ENCODE assay signal across 8 cellular contexts in the genomic region with DNA sequence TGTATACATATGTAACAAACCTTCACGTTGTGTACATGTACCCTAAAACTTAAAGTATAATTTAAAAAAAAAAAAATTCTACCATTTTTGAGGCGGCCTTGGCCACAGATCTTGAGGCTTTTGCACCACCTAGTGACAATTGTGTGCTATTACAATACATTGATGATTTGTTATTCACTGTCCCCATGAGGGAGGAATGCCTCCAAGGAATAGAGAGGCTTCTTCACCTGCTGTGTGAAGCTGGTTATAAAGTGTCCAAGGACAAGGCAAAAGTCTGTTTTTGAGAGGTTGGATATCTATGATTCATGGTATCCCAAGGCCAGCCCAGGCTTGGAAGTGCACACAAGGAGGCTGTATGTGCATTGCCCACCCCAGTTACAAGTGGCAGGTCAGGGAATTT. TPM values are rescaled to one million over a fixed set of nuclear protein-coding genes. Genes with fewer than 3 reads are reported as not detected.
A peak's percentile ranks its signal among the peaks of the same experiment; 100 is the strongest.
DNase-seq lines count a peak whose midpoint lies in the region; ATAC-seq and TF ChIP-seq lines count a peak whose summit lies in the region.

No MANE protein-coding gene starts in this region.

- no peak for ATAC-seq in GM21576 (IDR thresholded peaks at IDR 0.05; ENCODE audit: unreplicated experiment)

- no peaks in the 10 kb centered on the region for H3K4me1 ChIP-seq in Peyer's patch
- no peaks in the 10 kb centered on the region for H3K4me1 ChIP-seq in testis

- H3K27me3 ChIP-seq in AG04450 (ENCODE audit: control insufficient read depth, insufficient read depth, low read length) (no peaks in the 10 kb centered on the region), Peyer's patch (no peaks in the 10 kb centered on the region), testis (no peaks in the 10 kb centered on the region)

- WGBS in testis, 2 donors: 1 to 13% methylated on average over 2 of the region's 2 CpGs

- H3K9me3 ChIP-seq in AG04450 (ENCODE audit: control insufficient read depth, insufficient read depth, low read length) (no peaks in the 10 kb centered on the region), Peyer's patch (no peaks in the 10 kb centered on the region), testis (no peaks in the 10 kb centered on the region)

- POLR2A ChIA-PET in AG04450 (lab: Yijun Ruan, JAX): no interaction called here

- TF ChIP-seq POLR2A in Peyer's patch (IDR thresholded peaks at IDR 0.05) (no peak), testis (IDR thresholded peaks at IDR 0.05) (no peak)

- CTCF ChIA-PET in AG04450 (lab: Charles Lee): interaction anchor here (0.7 to 1.2 kb wide), 4 partner anchors 177 to 310 kb away, joined by 3 to 5 read pairs (median 4); no protein-coding TSS in a partner anchor

- no peaks in the 10 kb centered on the region for H3K36me3 ChIP-seq in Peyer's patch
- no peaks in the 10 kb centered on the region for H3K36me3 ChIP-seq in testis (ENCODE audit: low read depth, missing control alignments)

- intact Hi-C loops in testis (cut with DNase I; ENCODE audit: low total_unique reads): no loop called here

- peak; percentile 57 for TF ChIP-seq CTCF in AG04450 (IDR thresholded peaks at IDR 0.05; ENCODE audit: low read depth, low read length)
- TF ChIP-seq CTCF in Peyer's patch (IDR thresholded peaks at IDR 0.05): peak in 4 of 6 experiments; percentile 37 to 54 (median 48)
- peak; percentile 48 for TF ChIP-seq CTCF in fibroblast of mammary gland (conservative IDR thresholded peaks at IDR 0.05; ENCODE audit: control insufficient read depth, insufficient read depth, low read depth, low read length)
- peak; percentile 3 to 57 (median 30) for TF ChIP-seq CTCF in testis (IDR thresholded peaks at IDR 0.05)

- H3K27ac ChIP-seq in AG04450 (ENCODE audit: low read depth, low read length): no peak overlapping the region
- H3K27ac ChIP-seq in Peyer's patch: no peak overlapping the region
- H3K27ac ChIP-seq in testis: no peak overlapping the region

- no peak overlapping the region for H3K4me3 ChIP-seq in AG04450 (ENCODE audit: low read depth, low read length)
- H3K4me3 ChIP-seq in Peyer's patch: no peak overlapping the region
- no peak overlapping the region for H3K4me3 ChIP-seq in fibroblast of mammary gland (ENCODE audit: control insufficient read depth, low read depth, low read length)
- no peak overlapping the region for H3K4me3 ChIP-seq in testis

- DNase-seq in AG04450 (ENCODE audit: low read depth, low spot score) (no peak), GM03348 (ENCODE audit: low spot score) (peak; percentile 55), Peyer's patch (no peak), fibroblast of mammary gland (ENCODE audit: low read depth) (peak; percentile 16), testis (no peak), HK-2 (ENCODE audit: unreplicated experiment) (no peak), Ammon's horn (ENCODE audit: low spot score) (no peak)

RNA-seq across cellular contexts. Expression of a gene that starts 30.7 kb away (rescaled TPM):
- polyA plus RNA-seq in AG04450 (2011; rRNA removed) (not detected in 2 replicates), testis (ENCODE audit: insufficient read depth, low read depth, low replicate concordance) (not detected)
- polyA minus RNA-seq in AG04450 (2011; rRNA and poly(A)+ RNA removed): not detected in 2 replicates
- total RNA-seq in Peyer's patch (not detected), testis (not detected)

Comparison
In these comparisons a context has a peak if more than half of its experiments do, and no peak if none do; other contexts are left out.
1. DNase-seq: peak in GM03348 (single experiment) and fibroblast of mammary gland (single experiment); none in AG04450 (single experiment), Peyer's patch (0 of 3), testis (single experiment), HK-2 (single experiment) and Ammon's horn (single experiment).
2. Peak in every context shown above with its lines, with median percentiles within 50 percentile points of each other: CTCF ChIP-seq.